Comparison of ENCODE assay signal across 26 cellular contexts in genomic region chr16:64253114-64253513, GRCh38.
"Had no signal": no experiment of that assay in that cellular context is flagged by ENCODE, and none has a peak within 500 bp of the region (broad histone marks: within the 10 kb centered on the region; RNA-seq: fewer than 3 reads in every experiment).

No MANE protein-coding gene starts in this region.

- DNase-seq: activated CD4-positive, alpha-beta memory T cell treated with anti-CD3 and anti-CD28 coated beads for 36 hours; activated CD4-positive, alpha-beta T cell treated with anti-CD3 and anti-CD28 coated beads, Interleukin-2, amount 10 ng/mL, durations not matched to agents 7 days and 5 days; activated CD4-positive, CD25-positive, alpha-beta regulatory T cell; activated CD8-positive, alpha-beta memory T cell treated with anti-CD3 and anti-CD28 coated beads for 24 hours; activated gamma-delta T cell; activated naive CD4-positive, alpha-beta T cell treated with anti-CD3 and anti-CD28 coated beads for 36 hours; activated T-cell treated with anti-CD3 and anti-CD28 coated beads for 4 hours; activated T-cell treated with anti-CD3 and anti-CD28 coated beads, Interleukin-2, amount 50 U/mL, for 48 hours; anterior cingulate cortex; central memory CD4-positive, alpha-beta T cell; MV-4-11; NCI-H1092 treated with DMSO at 0.1 percent for 48 hours; NCI-H1436; NCI-H187; NCI-H2081; NCI-H446 treated with DMSO at 0.1 percent for 48 hours; NCI-H524 treated with DMSO at 0.1 percent for 48 hours; NCI-H748 treated with DMSO at 0.1 percent for 48 hours; SIG-M5; T-cell; T-helper 2 cell had no signal

- H3K4me3 ChIP-seq: breast epithelium, MG63, SK-N-MC had no signal

- H3K9ac ChIP-seq: KMS-11 had no signal

- H3K4me2 ChIP-seq: KMS-11 had no signal

- H3K9me3 ChIP-seq: breast epithelium, MG63 had no signal

- H3K27me3 ChIP-seq: breast epithelium, MG63 had no signal

- H3K4me1 ChIP-seq: breast epithelium had no signal

- H3K27ac ChIP-seq: breast epithelium, KMS-11, SK-N-MC, VCaP had no signal

- H3K36me3 ChIP-seq: breast epithelium, MG63 had no signal
